Comparison of ENCODE assay signal across 23 cellular contexts in genomic region chr6:6790393-6790792, GRCh38.
"Had no signal": no experiment of that assay in that cellular context is flagged by ENCODE, and none has a peak within 500 bp of the region (broad histone marks: within the 10 kb centered on the region; RNA-seq: fewer than 3 reads in every experiment).

No MANE protein-coding gene starts in this region.

- H3K9me3 ChIP-seq: MG63, Peyer's patch had no signal

- H3K27ac ChIP-seq: brain microvascular endothelial cell, cardiac muscle cell, Peyer's patch, SK-N-MC had no signal

- H3K4me3 ChIP-seq: cardiac muscle cell, MG63, Peyer's patch, SK-N-MC had no signal

- H3K36me3 ChIP-seq: brain microvascular endothelial cell, cardiac muscle cell, MG63, Peyer's patch had no signal

- H3K4me1 ChIP-seq: Peyer's patch had no signal

- DNase-seq: activated CD4-positive, alpha-beta T cell treated with anti-CD3 and anti-CD28 coated beads for 4 hours; activated CD8-positive, alpha-beta memory T cell treated with anti-CD3 and anti-CD28 coated beads, Interleukin-2, amount 50 U/mL, for 4 hours; activated CD8-positive, alpha-beta T cell treated with anti-CD3 and anti-CD28 coated beads for 36 hours; activated gamma-delta T cell treated with Interleukin-2 at 50 U/mL for 16 hours; activated naive CD4-positive, alpha-beta T cell treated with anti-CD3 and anti-CD28 coated beads, Interleukin-2, amount 10 ng/mL, durations not matched to agents 7 days and 5 days; activated naive CD8-positive, alpha-beta T cell treated with anti-CD3 and anti-CD28 coated beads for 36 hours; activated T-cell treated with anti-CD3 and anti-CD28 coated beads, Interleukin-2, amount 50 U/mL, for 72 hours; brain microvascular endothelial cell; MG63; MV-4-11; NCI-H1092 treated with DMSO at 0.1 percent for 48 hours; NCI-H1417 treated with DMSO at 0.1 percent for 48 hours; NCI-H1694; NCI-H2107; NCI-H2171 treated with DMSO at 0.1 percent for 48 hours; NCI-H226; NCI-H774; SIG-M5; T-helper 1 cell had no signal

- ATAC-seq: activated CD4-positive, CD25-positive, alpha-beta regulatory T cell treated with anti-CD3 and anti-CD28 coated beads, Interleukin-2, amount 50 U/mL, for 24 hours; activated CD8-positive, alpha-beta T cell treated with anti-CD3 and anti-CD28 coated beads for 36 hours had no signal

- H3K27me3 ChIP-seq: brain microvascular endothelial cell, cardiac muscle cell, Peyer's patch had no signal
